Comparison of ENCODE assay signal across 19 cellular contexts in the genomic region with DNA sequence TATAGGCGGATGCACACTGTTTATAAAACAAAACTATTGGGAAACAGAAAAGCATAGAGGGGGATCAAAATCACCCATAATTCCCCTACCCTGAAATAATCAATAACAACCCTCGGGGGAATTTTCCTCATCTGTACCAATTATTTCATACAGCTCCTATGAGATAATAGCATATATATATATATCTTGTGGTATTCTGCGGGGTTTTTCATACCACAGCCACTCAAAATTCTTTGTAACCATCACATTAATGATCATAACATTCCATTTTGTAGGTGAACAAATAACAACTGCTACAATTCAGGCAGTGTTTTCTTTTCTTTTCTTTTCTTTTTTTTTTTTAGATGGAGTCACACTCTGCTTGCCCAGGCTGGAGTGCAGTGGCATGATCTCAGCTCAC. TPM values are rescaled to one million over a fixed set of nuclear protein-coding genes. Genes with fewer than 3 reads are reported as not detected.
A peak's percentile ranks its signal among the peaks of the same experiment; 100 is the strongest.
DNase-seq lines count a peak whose midpoint lies in the region; ATAC-seq, FAIRE-seq and TF ChIP-seq lines count a peak whose summit lies in the region.
"Had no signal": no experiment of that assay in that cellular context is flagged by ENCODE, and none has a peak within 500 bp of the region (broad histone marks: within the 10 kb centered on the region; RNA-seq: fewer than 3 reads in every experiment).

No MANE protein-coding gene starts in this region.

- H3K36me3 ChIP-seq in SJSA1: peaks cover 6% of the 10 kb centered on the region
- H3K36me3 ChIP-seq in GM12878 (ENCODE audit: control insufficient read depth in 2 of 2, insufficient read depth in 2 of 2, low read length in 1 of 2): no peaks in the 10 kb centered on the region; a peak in 1 of 4 replicates

- peak in 1 of 2 experiments; percentile 36 for DNase-seq in SJSA1 (ENCODE audit: low read depth in 1 of 2, low spot score in 2 of 2)
- no peak for DNase-seq in GM12878 (ENCODE audit: low read depth, low spot score)
- DNase-seq in kidney glomerular epithelial cell (lab: John Stamatoyannopoulos, UW): peak; percentile 15
- no peak for DNase-seq in RWPE1 (ENCODE audit: low spot score)
- DNase-seq in NCI-H69 (lab: John Stamatoyannopoulos, UW): no peak
- DNase-seq: Calu3; CD4-positive, alpha-beta T cell; CD8-positive, alpha-beta T cell; DMS79 treated with DMSO at 0.1 percent for 48 hours; GF-D8 had no signal

- no peak for TF ChIP-seq RAD21 in GM12878 (IDR thresholded peaks at IDR 0.05; ENCODE audit: insufficient read depth, low read depth, low read length)

- H4K20me1 ChIP-seq in GM12878 (ENCODE audit: control insufficient read depth, insufficient read depth): no peaks in the 10 kb centered on the region
- H4K20me1 ChIP-seq: BLaER1 treated with 17β-estradiol and CSF1 and Interleukin-3, amounts not matched to agents 10 nM and 100 nM had no signal

- H3K4me3 ChIP-seq in SJSA1 (no peak overlapping the region), GM12878 (no peak overlapping the region)
- H3K4me3 ChIP-seq: A549; BLaER1 treated with 17β-estradiol and CSF1 and Interleukin-3, amounts not matched to agents 10 nM and 100 nM had no signal

- H3K27ac ChIP-seq in SJSA1 (0 out of 2 replicates have a peak overlapping the region, but pooled peaks have one; percentile 34), GM12878 (ENCODE audit: control insufficient read depth, insufficient read depth) (no peak overlapping the region), RWPE1 (no peak overlapping the region)
- H3K27ac ChIP-seq: 22Rv1; A549; BLaER1 treated with 17β-estradiol and CSF1 and Interleukin-3, amounts not matched to agents 10 nM and 100 nM; C4-2B had no signal

- H3K27me3 ChIP-seq in SJSA1 (replicated peaks) (no peaks in the 10 kb centered on the region), GM12878 (replicated peaks in 1 of 2; ENCODE audit: control insufficient read depth in 2 of 2, insufficient read depth in 2 of 2, low read length in 1 of 2) (no peaks in the 10 kb centered on the region)
- H3K27me3 ChIP-seq: BLaER1 treated with 17β-estradiol and CSF1 and Interleukin-3, amounts not matched to agents 10 nM and 100 nM had no signal

- no peak overlapping the region for H2AFZ ChIP-seq in GM12878 (ENCODE audit: control insufficient read depth, low read depth, low read length)

- no peak for TF ChIP-seq CTCF in GM12878 (IDR thresholded peaks at IDR 0.05 in 2 of 3, conservative IDR thresholded peaks at IDR 0.05 in 1 of 3; ENCODE audit: control insufficient read depth in 2 of 3, extremely low read depth in 1 of 3, insufficient read depth in 1 of 3, low read depth in 3 of 3, low read length in 3 of 3)
- no peak for TF ChIP-seq CTCF in RWPE1 (conservative IDR thresholded peaks at IDR 0.05; ENCODE audit: low read depth)

- no peak for FAIRE-seq in GM12878 (lab: Jason Lieb, UNC)
- FAIRE-seq: A549, D721Med, G401.6, GM12892, GM18507 had no signal

- SMC1A ChIA-PET in GM12878 (lab: Charles Lee; ENCODE audit: uncharacterized antibody, unreplicated experiment): interaction anchor here (0.8 to 1.9 kb wide), 3 partner anchors 10 to 21 kb away, joined by 3 to 4 read pairs (median 3); no protein-coding TSS in a partner anchor

- no peak overlapping the region for H3K4me2 ChIP-seq in GM12878 (ENCODE audit: control insufficient read depth, insufficient read depth)
- H3K4me2 ChIP-seq: A549 had no signal

- POLR2A ChIA-PET in GM12878 (lab: Charles Lee): interaction anchor here (0.7 to 1.4 kb wide), 2 partner anchors 9 to 458 kb away, joined by 4 to 6 read pairs; no protein-coding TSS in a partner anchor
- POLR2A ChIA-PET in RWPE1 (lab: Yijun Ruan, JAX; ENCODE audit: low non-redundant PET): no interaction called here

- H3K79me2 ChIP-seq in GM12878 (ENCODE audit: control insufficient read depth, insufficient read depth, low read length): no peaks in the 10 kb centered on the region

- H3K9ac ChIP-seq in GM12878 (ENCODE audit: control insufficient read depth, insufficient read depth, low read length): no peak overlapping the region
- H3K9ac ChIP-seq: BLaER1 treated with 17β-estradiol and CSF1 and Interleukin-3, amounts not matched to agents 10 nM and 100 nM had no signal

- intact Hi-C loops in GM12878 (cut with micrococcal nuclease; ENCODE audit: unreplicated experiment): no loop called here

- peaks cover 56% of the 10 kb centered on the region for H3K4me1 ChIP-seq in SJSA1 (replicated peaks)
- no peaks in the 10 kb centered on the region for H3K4me1 ChIP-seq in GM12878 (ENCODE audit: control insufficient read depth, insufficient read depth, low read length)
- H3K4me1 ChIP-seq: A549 had no signal

- RAD21 ChIA-PET in GM12878 (lab: Charles Lee; ENCODE audit: unreplicated experiment): no interaction called here

- H3K9me3 ChIP-seq in SJSA1 (replicated peaks): no peaks in the 10 kb centered on the region
- H3K9me3 ChIP-seq in GM12878 (replicated peaks; ENCODE audit: control insufficient read depth, insufficient read depth, low read length): no peaks in the 10 kb centered on the region
- H3K9me3 ChIP-seq: A549, Caco-2 had no signal

- in situ Hi-C loops in GM12878 (cut with MboI): no loop called here

- CTCF ChIA-PET in GM12878 (lab: Yijun Ruan, JAX) (no interaction called here), RWPE1 (lab: Yijun Ruan, JAX) (no interaction called here)

- no peak for TF ChIP-seq EP300 in GM12878 (IDR thresholded peaks at IDR 0.05; ENCODE audit: borderline replicate concordance in 1 of 2, control insufficient read depth in 1 of 2, low read depth in 2 of 2, low read length in 2 of 2)

- no peak for TF ChIP-seq POLR2A in GM12878 (IDR thresholded peaks at IDR 0.05; ENCODE audit: low read depth, low read length)

- BruUV-seq in GM12878 (replicated peaks; lab: Mats Ljungman, UMichigan): no TSS peak

- ATAC-seq in GM12878: no peak
- ATAC-seq: A549; CD8-positive, alpha-beta T cell had no signal

- 40% methylated on average over 3 of the region's 3 CpGs for WGBS in GM12878 (ENCODE audit: insufficient coverage, insufficient replicate concordance, low lambda C conversion rate, missing lambda C conversion rate)

RNA-seq across cellular contexts. Expression of a gene that starts 35.3 kb away (rescaled TPM):
- total RNA-seq in SJSA1 (2014; rRNA removed; shearing (Covaris generic)): 2.2 and 3.1 TPM in 2 replicates
- total RNA-seq in GM12878 (2013; cell fraction: nucleolus; rRNA removed): 6.4 and 9.1 TPM in 2 replicates
- total RNA-seq in GM12878 (2014; rRNA removed): 1.5 and 2.2 TPM in 2 replicates
- 1.7 and 1.8 TPM in 2 replicates for total RNA-seq in GM12878 (2014; rRNA removed; fragmentation: Illumina TruSeq; extraction: Trizol)
- total RNA-seq in GM12878 (2021): 1.5 and 2.2 TPM in 2 replicates
- polyA plus RNA-seq in GM12878 (2011; ENCODE audit: low read depth): 0.43 TPM
- 1.7 and 2.2 TPM in 2 replicates for polyA plus RNA-seq in GM12878 (2011; rRNA removed)
- polyA plus RNA-seq in GM12878 (2011; cell fraction: cytosol; rRNA removed): 1.3 and 1.8 TPM in 2 replicates
- polyA plus RNA-seq in GM12878 (2011; cell fraction: nucleus; rRNA removed): 1.5 and 1.8 TPM in 2 replicates
- polyA plus RNA-seq in GM12878 (2012): 0.60 and 1.3 TPM in 2 replicates
- polyA plus RNA-seq in GM12878 (2014; fragmentation: Illumina TruSeq; extraction: Trizol): 2.6 and 2.7 TPM in 2 replicates
- 1 to 10 TPM in 1 of 2 experiments, under 1 TPM in 1; 0.99 to 1.2 TPM for polyA plus RNA-seq in GM12878 (2014; fragmentation: Nextera tagmentation; extraction: Ambion mirVana)
- 1.4 and 1.5 TPM in 2 replicates for polyA plus RNA-seq in GM12878 (2014; rRNA removed)
- polyA plus RNA-seq in GM12878 (2016; fragmentation: Nextera tagmentation; extraction: Ambion mirVana): 1 to 10 TPM in 1 of 2 experiments, under 1 TPM in 1; 0.74 to 1.2 TPM
- 1.2 and 2.0 TPM in 2 replicates for polyA minus RNA-seq in GM12878 (2011; rRNA and poly(A)+ RNA removed)
- polyA minus RNA-seq in GM12878 (2011; cell fraction: cytosol; rRNA and poly(A)+ RNA removed): 0.67 and 0.73 TPM in 2 replicates
- 1.2 and 2.8 TPM in 2 replicates for polyA minus RNA-seq in GM12878 (2011; cell fraction: nucleus; rRNA and poly(A)+ RNA removed)
- total RNA-seq: Caco-2, Calu3 had no signal

RNA-seq across cellular contexts. Expression of a gene that starts 42.0 kb away (rescaled TPM):
- total RNA-seq in SJSA1 (2014; rRNA removed; shearing (Covaris generic)): 80.6 and 99.2 TPM in 2 replicates
- 75.0 TPM in 2 replicates for total RNA-seq in GM12878 (2013; cell fraction: nucleolus; rRNA removed)
- total RNA-seq in GM12878 (2014; rRNA removed) (25.3 and 28.0 TPM in 2 replicates), GM12878 (2014; rRNA removed; fragmentation: Illumina TruSeq; extraction: Trizol) (15.3 and 17.3 TPM in 2 replicates), GM12878 (2021) (17.0 and 18.6 TPM in 2 replicates)
- 12.3 TPM for polyA plus RNA-seq in GM12878 (2011; ENCODE audit: low read depth)
- polyA plus RNA-seq in GM12878 (2011; rRNA removed) (35.2 and 43.4 TPM in 2 replicates), GM12878 (2014; fragmentation: Illumina TruSeq; extraction: Trizol) (10.4 and 16.2 TPM in 2 replicates), GM12878 (2014; fragmentation: Nextera tagmentation; extraction: Ambion mirVana) (10 to 100 TPM in 1 of 2 experiments, 1 to 10 TPM in 1; 9.0 to 11.3 TPM), GM12878 (2014; rRNA removed) (28.4 and 31.7 TPM in 2 replicates), GM12878 (2016; fragmentation: Nextera tagmentation; extraction: Ambion mirVana) (10 to 100 TPM; 22.4 to 27.4 TPM)
- polyA plus RNA-seq in GM12878 (2011; cell fraction: cytosol; rRNA removed): 46.5 and 63.0 TPM in 2 replicates
- polyA plus RNA-seq in GM12878 (2011; cell fraction: nucleus; rRNA removed): 59.7 and 68.9 TPM in 2 replicates
- polyA plus RNA-seq in GM12878 (2012): 16.2 and 20.4 TPM in 2 replicates
- 54.9 and 57.2 TPM in 2 replicates for polyA minus RNA-seq in GM12878 (2011; rRNA and poly(A)+ RNA removed)
- polyA minus RNA-seq in GM12878 (2011; cell fraction: cytosol; rRNA and poly(A)+ RNA removed): 9.9 and 10.8 TPM in 2 replicates
- 25.8 and 32.5 TPM in 2 replicates for polyA minus RNA-seq in GM12878 (2011; cell fraction: nucleus; rRNA and poly(A)+ RNA removed)
